In genomic region chr4:73902038-73902637, GRCh38 we compare ENCODE assay signal across 24 cellular contexts. TPM values are rescaled to one million over a fixed set of nuclear protein-coding genes. Genes with fewer than 3 reads are reported as not detected.
DNase-seq lines count a peak whose midpoint lies in the region; ATAC-seq, FAIRE-seq and TF ChIP-seq lines count a peak whose summit lies in the region.
"Had no signal": no experiment of that assay in that cellular context is flagged by ENCODE, and none has a peak within 500 bp of the region (broad histone marks: within the 10 kb centered on the region; RNA-seq: fewer than 3 reads in every experiment).

No MANE protein-coding gene starts in this region.

- BruUV-seq in PC-3 (replicated peaks; lab: Mats Ljungman, UMichigan) (no TSS peak), Caco-2 (replicated peaks; lab: Mats Ljungman, UMichigan) (no TSS peak)

- H3K27me3 ChIP-seq in PC-3 (ENCODE audit: low read length) (no peaks in the 10 kb centered on the region), bronchial epithelial cell (ENCODE audit: control insufficient read depth, insufficient read depth, low read length) (no peaks in the 10 kb centered on the region), Caco-2 (replicated peaks; ENCODE audit: control insufficient read depth, insufficient read depth, low read length) (no peaks in the 10 kb centered on the region)
- H3K27me3 ChIP-seq: colonic mucosa, gastrocnemius medialis, transverse colon had no signal

- H3K9me3 ChIP-seq in PC-3 (ENCODE audit: low read length) (no peaks in the 10 kb centered on the region), Caco-2 (no peaks in the 10 kb centered on the region)
- H3K9me3 ChIP-seq: colonic mucosa, gastrocnemius medialis, transverse colon had no signal

- H3K36me3 ChIP-seq in PC-3 (ENCODE audit: low read depth, low read length) (no peaks in the 10 kb centered on the region), bronchial epithelial cell (ENCODE audit: control insufficient read depth, insufficient read depth, low read length) (no peaks in the 10 kb centered on the region), Caco-2 (ENCODE audit: control insufficient read depth, insufficient read depth, low read length) (no peaks in the 10 kb centered on the region)
- H3K36me3 ChIP-seq: colonic mucosa, gastrocnemius medialis, transverse colon had no signal

- peak; percentile 40 for ATAC-seq in GM18867 (IDR thresholded peaks at IDR 0.05; ENCODE audit: unreplicated experiment)
- peak; percentile 64 for ATAC-seq in PC-3
- ATAC-seq: activated naive CD4-positive, alpha-beta T cell treated with anti-CD3 and anti-CD28 coated beads, Interleukin-2, amount 50 U/mL, for 72 hours; gastrocnemius medialis; left cardiac atrium; naive thymus-derived CD8-positive, alpha-beta T cell; stimulated activated naive CD8-positive, alpha-beta T cell treated with anti-CD3 and anti-CD28 coated beads, Interleukin-15, Interleukin-2, amounts not matched to agents 100 U/mL and 50 U/mL, for 24 hours had no signal

- DNase-seq in PC-3 (peak; percentile 52), bronchial epithelial cell (ENCODE audit: low read depth) (peak; percentile 69), kidney glomerular epithelial cell (lab: John Stamatoyannopoulos, UW) (peak; percentile 47), Caco-2 (no peak), islet precursor cell (no peak), medulla oblongata (ENCODE audit: extremely low spot score) (no peak), SIG-M5 (lab: John Stamatoyannopoulos, UW) (no peak)
- DNase-seq: activated CD4-positive, alpha-beta T cell treated with anti-CD3 and anti-CD28 coated beads for 48 hours; CD4-positive, CD25-positive, alpha-beta regulatory T cell; colonic mucosa; DMS 273 treated with DMSO at 0.1 percent for 48 hours; gastrocnemius medialis; left cardiac atrium; naive thymus-derived CD8-positive, alpha-beta T cell; NCI-H1105; NCI-H2081; NCI-H446 treated with DMSO at 0.1 percent for 48 hours; stimulated activated CD4-positive, alpha-beta T cell treated with anti-CD3 and anti-CD28 coated beads, Interleukin-1b, Interleukin-23, amount 100 ng/mL, for 48 hours; stimulated activated naive CD8-positive, alpha-beta T cell treated with anti-CD3 and anti-CD28 coated beads, Interleukin-15, Interleukin-2, amounts not matched to agents 100 U/mL and 50 U/mL, for 24 hours; transverse colon had no signal

- peak overlapping the region; percentile 13 for H3K27ac ChIP-seq in PC-3 (ENCODE audit: low read length)
- H3K27ac ChIP-seq: colonic mucosa, gastrocnemius medialis, transverse colon had no signal

- no peaks in the 10 kb centered on the region for H4K20me1 ChIP-seq in PC-3 (ENCODE audit: low read length)

- no peaks in the 10 kb centered on the region for H3K9me2 ChIP-seq in PC-3 (replicated peaks; ENCODE audit: low read length)

- H3K27me3 Mint-ChIP-seq in Caco-2 (ENCODE audit: insufficient read depth, unreplicated experiment) = no peaks in the 10 kb centered on the region
- H3K27me3 Mint-ChIP-seq: CD4-positive, CD25-positive, alpha-beta regulatory T cell had no signal

- H3K9ac ChIP-seq in PC-3 (ENCODE audit: low read length) = no peak overlapping the region

- TF ChIP-seq CTCF in PC-3 (conservative IDR thresholded peaks at IDR 0.05; ENCODE audit: low read depth, low read length) = no peak
- TF ChIP-seq CTCF in bronchial epithelial cell (IDR thresholded peaks at IDR 0.05; ENCODE audit: insufficient read depth, low read length, severe bottlenecking) = no peak
- TF ChIP-seq CTCF in Caco-2 (IDR thresholded peaks at IDR 0.05; ENCODE audit: insufficient read depth in 1 of 2, low read depth in 1 of 2, low read length in 1 of 2, severe bottlenecking in 1 of 2, unreplicated experiment in 1 of 2) = no peak

- CTCF ChIA-PET in PC-3 (lab: Charles Lee) = no interaction called here
- CTCF ChIA-PET in Caco-2 (lab: Charles Lee) = no interaction called here

- H3K4me1 ChIP-seq in PC-3 (ENCODE audit: insufficient read depth, low read length) (peaks cover 14% of the 10 kb centered on the region), Caco-2 (no peaks in the 10 kb centered on the region)
- H3K4me1 ChIP-seq: colonic mucosa, gastrocnemius medialis, transverse colon had no signal

- H3K27ac Mint-ChIP-seq in Caco-2 (ENCODE audit: unreplicated experiment) = no peak overlapping the region
- H3K27ac Mint-ChIP-seq: activated naive CD4-positive, alpha-beta T cell treated with anti-CD3 and anti-CD28 coated beads, Interleukin-2, amount 50 U/mL, for 72 hours; CD4-positive, CD25-positive, alpha-beta regulatory T cell; naive thymus-derived CD8-positive, alpha-beta T cell had no signal

- H3K4me1 Mint-ChIP-seq in Caco-2 (ENCODE audit: low read depth, unreplicated experiment) = no peaks in the 10 kb centered on the region
- H3K4me1 Mint-ChIP-seq: CD4-positive, CD25-positive, alpha-beta regulatory T cell; naive thymus-derived CD8-positive, alpha-beta T cell had no signal

- H2AFZ ChIP-seq in PC-3 (ENCODE audit: low read length) = no peak overlapping the region

- no peaks in the 10 kb centered on the region for H3K9me3 Mint-ChIP-seq in Caco-2 (ENCODE audit: unreplicated experiment)
- H3K9me3 Mint-ChIP-seq: activated naive CD4-positive, alpha-beta T cell treated with anti-CD3 and anti-CD28 coated beads, Interleukin-2, amount 50 U/mL, for 72 hours; naive thymus-derived CD8-positive, alpha-beta T cell had no signal

- no peaks in the 10 kb centered on the region for H3K36me3 Mint-ChIP-seq in Caco-2 (ENCODE audit: insufficient read depth, unreplicated experiment)
- H3K36me3 Mint-ChIP-seq: activated naive CD4-positive, alpha-beta T cell treated with anti-CD3 and anti-CD28 coated beads, Interleukin-2, amount 50 U/mL, for 72 hours; CD4-positive, CD25-positive, alpha-beta regulatory T cell; naive thymus-derived CD8-positive, alpha-beta T cell had no signal

- H3F3A ChIP-seq in PC-3 (ENCODE audit: low read length, unreplicated experiment) = peaks cover 6% of the 10 kb centered on the region

- H3K4me3 ChIP-seq in PC-3 (ENCODE audit: low read length) = no peak overlapping the region
- H3K4me3 ChIP-seq in bronchial epithelial cell (ENCODE audit: low read depth, low read length) = no peak overlapping the region
- H3K4me3 ChIP-seq in Caco-2 (ENCODE audit: low read depth, low read length) = no peak overlapping the region
- H3K4me3 ChIP-seq: colonic mucosa, gastrocnemius medialis, transverse colon had no signal

- no peak overlapping the region for H3K4me3 Mint-ChIP-seq in Caco-2 (ENCODE audit: unreplicated experiment)
- H3K4me3 Mint-ChIP-seq: CD4-positive, CD25-positive, alpha-beta regulatory T cell; naive thymus-derived CD8-positive, alpha-beta T cell had no signal

- no peak overlapping the region for H3K4me2 ChIP-seq in PC-3 (ENCODE audit: low read length)

- POLR2A ChIA-PET in PC-3 (lab: Charles Lee; ENCODE audit: unreplicated experiment) (no interaction called here), Caco-2 (lab: Charles Lee) (no interaction called here)

- intact Hi-C loops in PC-3 (cut with micrococcal nuclease) (no loop called here), Caco-2 (cut with micrococcal nuclease; ENCODE audit: unreplicated experiment) (no loop called here)

- FAIRE-seq in bronchial epithelial cell (lab: Jason Lieb, UNC) = no peak
- FAIRE-seq: endometrium had no signal

- H3K79me2 ChIP-seq in PC-3 (ENCODE audit: low read length) = no peaks in the 10 kb centered on the region

RNA-seq across cellular contexts. Expression of gene CXCL1, which starts 32.9 kb away (rescaled TPM):
- total RNA-seq in PC-3 (2014; rRNA removed) = 239 and 267 TPM in 2 replicates
- total RNA-seq in bronchial epithelial cell = 4.2 and 5.2 TPM in 2 replicates
- total RNA-seq in Caco-2 (2022) = 0.79 TPM in 1 of 2 replicates, not detected in the other
- total RNA-seq: activated naive CD4-positive, alpha-beta T cell treated with anti-CD3 and anti-CD28 coated beads, Interleukin-2, amount 50 U/mL, for 72 hours; CD4-positive, CD25-positive, alpha-beta regulatory T cell; naive thymus-derived CD8-positive, alpha-beta T cell had no signal

RNA-seq across cellular contexts. Expression of gene PF4V1, which starts 49.0 kb away (rescaled TPM):
- total RNA-seq in PC-3 (2014; rRNA removed) (not detected in 2 replicates), bronchial epithelial cell (1.6 TPM in 1 of 2 replicates, not detected in the other), Caco-2 (2022) (not detected in 2 replicates)
- total RNA-seq: activated naive CD4-positive, alpha-beta T cell treated with anti-CD3 and anti-CD28 coated beads, Interleukin-2, amount 50 U/mL, for 72 hours; colonic mucosa; gastrocnemius medialis; left cardiac atrium; naive thymus-derived CD8-positive, alpha-beta T cell; skeletal muscle tissue; transverse colon had no signal

Comparison
In these comparisons a context has a peak if more than half of its experiments do, and no peak if none do; other contexts are left out.
1. DNase-seq: peak in PC-3 (single experiment), bronchial epithelial cell (single experiment) and kidney glomerular epithelial cell (single experiment); none in Caco-2 (0 of 2), islet precursor cell (single experiment), medulla oblongata (single experiment) and SIG-M5 (single experiment).
2. RNA of gene CXCL1, which starts 32.9 kb away (total RNA-seq): 239 to 267 TPM in PC-3; 4.2 to 5.2 TPM in bronchial epithelial cell and 0.79 TPM in Caco-2; every median in the first group is over 10 times any median in the second.